1 cellular context compared by ENCODE assay signal in the genomic region with DNA sequence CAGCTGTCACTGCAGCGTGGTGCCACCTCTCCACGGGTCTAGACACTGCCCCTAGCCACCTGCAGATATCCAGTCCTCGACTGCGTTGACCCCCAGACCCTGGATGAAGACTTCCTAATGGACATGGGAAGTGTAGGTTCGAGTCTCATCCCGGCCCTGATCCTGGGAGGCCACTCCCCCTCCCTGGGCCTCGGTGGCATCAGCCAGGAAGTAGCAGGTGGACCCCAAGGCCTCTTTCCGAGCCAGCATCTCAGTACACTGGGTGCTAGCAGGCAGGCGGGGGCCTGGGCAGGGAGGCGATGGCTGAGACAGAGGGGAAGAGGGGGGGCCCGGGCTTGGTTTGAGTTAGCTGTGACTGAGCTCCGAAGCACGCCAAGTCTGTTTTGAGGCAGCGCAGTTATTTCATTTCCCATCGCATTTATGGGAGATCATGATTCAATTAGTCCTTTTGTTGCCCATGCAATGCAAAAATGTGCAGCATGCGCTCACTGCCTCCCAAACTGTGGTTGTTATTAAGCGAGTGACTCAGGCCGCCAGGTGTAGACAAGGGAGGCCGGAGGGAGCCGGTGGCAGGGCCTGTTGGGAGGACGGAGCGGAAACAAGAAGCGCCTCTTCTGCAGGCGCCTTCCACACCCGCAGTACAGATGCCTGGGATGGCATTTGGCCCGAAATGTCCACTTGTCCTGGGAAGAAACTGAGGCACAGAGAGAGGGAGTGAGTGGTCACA.
TF ChIP-seq lines count a peak whose summit lies in the region.

No MANE protein-coding gene starts in this region.

TF ChIP-seq in HepG2, 621 proteins besides CTCF, POLR2A, EP300 and RAD21:
- TF ChIP-seq FOSL1 (CRISPR knock-in tag; IDR thresholded peaks at IDR 0.05; ENCODE audit: borderline replicate concordance) (no peak), ZNF883 (CRISPR knock-in tag; IDR thresholded peaks at IDR 0.05; ENCODE audit: not compliant biosample characterization) (no peak), KLF11 (CRISPR knock-in tag; IDR thresholded peaks at IDR 0.05) (no peak), ZNF337 (CRISPR knock-in tag; IDR thresholded peaks at IDR 0.05; ENCODE audit: borderline replicate concordance, low read depth) (no peak), ZNF343 (CRISPR knock-in tag; IDR thresholded peaks at IDR 0.05) (no peak), ONECUT2 (CRISPR knock-in tag; IDR thresholded peaks at IDR 0.05) (no peak), SOX6 (IDR thresholded peaks at IDR 0.05) (no peak), SOX6 (CRISPR knock-in tag; IDR thresholded peaks at IDR 0.05) (no peak), TEAD2 (CRISPR knock-in tag; IDR thresholded peaks at IDR 0.05) (no peak), ZNF782 (CRISPR knock-in tag; IDR thresholded peaks at IDR 0.05; ENCODE audit: borderline replicate concordance) (no peak), ZNF12 (CRISPR knock-in tag; IDR thresholded peaks at IDR 0.05) (no peak), SIX4 (CRISPR knock-in tag; IDR thresholded peaks at IDR 0.05) (no peak)
- TF ChIP-seq, protein P1, sequence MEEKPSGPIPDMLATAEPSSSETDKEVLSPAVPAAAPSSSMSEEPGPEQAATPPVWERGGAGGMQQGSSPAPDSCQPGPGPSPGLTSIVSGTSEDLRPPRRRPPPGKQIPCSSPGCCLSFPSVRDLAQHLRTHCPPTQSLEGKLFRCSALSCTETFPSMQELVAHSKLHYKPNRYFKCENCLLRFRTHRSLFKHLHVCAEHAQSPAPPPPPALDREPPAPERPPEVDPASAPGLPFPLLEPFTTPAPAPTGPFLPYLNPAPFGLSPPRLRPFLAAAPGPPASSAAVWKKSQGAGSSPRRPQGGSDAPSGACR (CRISPR knock-in tag; IDR thresholded peaks at IDR 0.05), result no peak
- TF ChIP-seq, protein P2, sequence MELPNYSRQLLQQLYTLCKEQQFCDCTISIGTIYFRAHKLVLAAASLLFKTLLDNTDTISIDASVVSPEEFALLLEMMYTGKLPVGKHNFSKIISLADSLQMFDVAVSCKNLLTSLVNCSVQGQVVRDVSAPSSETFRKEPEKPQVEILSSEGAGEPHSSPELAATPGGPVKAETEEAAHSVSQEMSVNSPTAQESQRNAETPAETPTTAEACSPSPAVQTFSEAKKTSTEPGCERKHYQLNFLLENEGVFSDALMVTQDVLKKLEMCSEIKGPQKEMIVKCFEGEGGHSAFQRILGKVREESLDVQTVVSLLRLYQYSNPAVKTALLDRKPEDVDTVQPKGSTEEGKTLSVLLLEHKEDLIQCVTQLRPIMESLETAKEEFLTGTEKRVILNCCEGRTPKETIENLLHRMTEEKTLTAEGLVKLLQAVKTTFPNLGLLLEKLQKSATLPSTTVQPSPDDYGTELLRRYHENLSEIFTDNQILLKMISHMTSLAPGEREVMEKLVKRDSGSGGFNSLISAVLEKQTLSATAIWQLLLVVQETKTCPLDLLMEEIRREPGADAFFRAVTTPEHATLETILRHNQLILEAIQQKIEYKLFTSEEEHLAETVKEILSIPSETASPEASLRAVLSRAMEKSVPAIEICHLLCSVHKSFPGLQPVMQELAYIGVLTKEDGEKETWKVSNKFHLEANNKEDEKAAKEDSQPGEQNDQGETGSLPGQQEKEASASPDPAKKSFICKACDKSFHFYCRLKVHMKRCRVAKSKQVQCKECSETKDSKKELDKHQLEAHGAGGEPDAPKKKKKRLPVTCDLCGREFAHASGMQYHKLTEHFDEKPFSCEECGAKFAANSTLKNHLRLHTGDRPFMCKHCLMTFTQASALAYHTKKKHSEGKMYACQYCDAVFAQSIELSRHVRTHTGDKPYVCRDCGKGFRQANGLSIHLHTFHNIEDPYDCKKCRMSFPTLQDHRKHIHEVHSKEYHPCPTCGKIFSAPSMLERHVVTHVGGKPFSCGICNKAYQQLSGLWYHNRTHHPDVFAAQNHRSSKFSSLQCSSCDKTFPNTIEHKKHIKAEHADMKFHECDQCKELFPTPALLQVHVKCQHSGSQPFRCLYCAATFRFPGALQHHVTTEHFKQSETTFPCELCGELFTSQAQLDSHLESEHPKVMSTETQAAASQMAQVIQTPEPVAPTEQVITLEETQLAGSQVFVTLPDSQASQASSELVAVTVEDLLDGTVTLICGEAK (IDR thresholded peaks at IDR 0.05), result no peak
- TF ChIP-seq, protein P2 (CRISPR knock-in tag; IDR thresholded peaks at IDR 0.05), result no peak
- TF ChIP-seq, protein P3, sequence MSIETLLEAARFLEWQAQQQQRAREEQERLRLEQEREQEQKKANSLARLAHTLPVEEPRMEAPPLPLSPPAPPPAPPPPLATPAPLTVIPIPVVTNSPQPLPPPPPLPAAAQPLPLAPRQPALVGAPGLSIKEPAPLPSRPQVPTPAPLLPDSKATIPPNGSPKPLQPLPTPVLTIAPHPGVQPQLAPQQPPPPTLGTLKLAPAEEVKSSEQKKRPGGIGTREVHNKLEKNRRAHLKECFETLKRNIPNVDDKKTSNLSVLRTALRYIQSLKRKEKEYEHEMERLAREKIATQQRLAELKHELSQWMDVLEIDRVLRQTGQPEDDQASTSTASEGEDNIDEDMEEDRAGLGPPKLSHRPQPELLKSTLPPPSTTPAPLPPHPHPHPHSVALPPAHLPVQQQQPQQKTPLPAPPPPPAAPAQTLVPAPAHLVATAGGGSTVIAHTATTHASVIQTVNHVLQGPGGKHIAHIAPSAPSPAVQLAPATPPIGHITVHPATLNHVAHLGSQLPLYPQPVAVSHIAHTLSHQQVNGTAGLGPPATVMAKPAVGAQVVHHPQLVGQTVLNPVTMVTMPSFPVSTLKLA (IDR thresholded peaks at IDR 0.05), result no peak
